7 cellular contexts compared by ENCODE assay signal in the genomic region with DNA sequence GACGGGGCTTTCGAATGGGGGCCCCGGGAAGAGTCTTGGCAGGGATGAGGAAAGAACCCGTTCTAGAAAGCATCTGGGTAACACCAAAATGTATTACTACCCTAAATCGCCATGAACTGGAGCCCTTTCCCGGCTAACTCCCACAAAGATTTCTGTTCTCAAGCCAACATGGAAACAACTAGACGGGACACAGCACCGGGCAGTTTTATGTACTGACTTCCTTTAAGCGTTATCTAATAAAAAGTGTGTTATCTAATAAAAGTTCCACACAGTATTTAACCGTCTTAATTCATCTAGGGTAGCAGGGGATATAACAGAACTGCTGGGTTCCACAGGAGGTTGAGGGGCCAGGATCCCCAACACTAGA. TPM values are rescaled to one million over a fixed set of nuclear protein-coding genes. Genes with fewer than 3 reads are reported as not detected.
DNase-seq lines count a peak whose midpoint lies in the region; TF ChIP-seq lines count a peak whose summit lies in the region.

No MANE protein-coding gene starts in this region.

- H3K4me3 ChIP-seq in HUES48 (ENCODE audit: low read depth, low read length) (peak overlapping the region; percentile 48), ascending aorta (peak overlapping the region; percentile 50 to 64)

- no peaks in the 10 kb centered on the region for H3K27me3 ChIP-seq in HUES48 (ENCODE audit: control insufficient read depth, insufficient read depth, low read length)
- no peaks in the 10 kb centered on the region for H3K27me3 ChIP-seq in ascending aorta

- no peak overlapping the region for H3K9ac ChIP-seq in HUES48 (ENCODE audit: low read depth, low read length)

- H3K4me1 ChIP-seq in HUES48 (ENCODE audit: control insufficient read depth, insufficient read depth, low read length) (no peaks in the 10 kb centered on the region), ascending aorta (peaks cover 6 to 10% of the 10 kb centered on the region in 2 donors)

- H3K27ac ChIP-seq in HUES48 (ENCODE audit: low read depth, low read length) (no peak overlapping the region), ascending aorta (peak overlapping the region; percentile 93 to 96)

- H3K9me3 ChIP-seq in HUES48 (ENCODE audit: control insufficient read depth, insufficient read depth, low read length): no peaks in the 10 kb centered on the region
- no peaks in the 10 kb centered on the region for H3K9me3 ChIP-seq in ascending aorta

- DNase-seq in ascending aorta (ENCODE audit: low spot score in 2 of 2) (no peak), iris pigment epithelial cell (ENCODE audit: low read depth) (peak; percentile 33), stromal cell of bone marrow (ENCODE audit: low read depth) (peak; percentile 17), COR-L47 (lab: John Stamatoyannopoulos, UW) (no peak), GM20000 (ENCODE audit: low spot score) (no peak)
- DNase-seq in central memory CD4-positive, alpha-beta T cell: no peak

- intact Hi-C loops in ascending aorta (cut with DNase I): loop anchor here (1.0 to 5.0 kb wide), 2 partner anchors 106 to 255 kb away; a partner anchor contains a TSS

- TF ChIP-seq CTCF in ascending aorta (IDR thresholded peaks at IDR 0.05) (no peak), GM20000 (IDR thresholded peaks at IDR 0.05; ENCODE audit: extremely low read depth, missing control alignments) (no peak)

- H3K36me3 ChIP-seq in HUES48 (ENCODE audit: control insufficient read depth, insufficient read depth, low read length) (peaks cover 22% of the 10 kb centered on the region), ascending aorta (peaks cover 14 to 20% of the 10 kb centered on the region in 2 donors)

RNA-seq across cellular contexts. Expression of a gene that starts 0.3 kb away (rescaled TPM):
- 0.43 TPM for total RNA-seq in ascending aorta

Comparison
In these comparisons a context has a peak if more than half of its experiments do, and no peak if none do; other contexts are left out.
1. DNase-seq: peak in iris pigment epithelial cell (single experiment) and stromal cell of bone marrow (single experiment); none in ascending aorta (0 of 2), COR-L47 (single experiment), central memory CD4-positive, alpha-beta T cell (single experiment) and GM20000 (single experiment).